ENCODE assay signal across 8 cellular contexts in the genomic region with DNA sequence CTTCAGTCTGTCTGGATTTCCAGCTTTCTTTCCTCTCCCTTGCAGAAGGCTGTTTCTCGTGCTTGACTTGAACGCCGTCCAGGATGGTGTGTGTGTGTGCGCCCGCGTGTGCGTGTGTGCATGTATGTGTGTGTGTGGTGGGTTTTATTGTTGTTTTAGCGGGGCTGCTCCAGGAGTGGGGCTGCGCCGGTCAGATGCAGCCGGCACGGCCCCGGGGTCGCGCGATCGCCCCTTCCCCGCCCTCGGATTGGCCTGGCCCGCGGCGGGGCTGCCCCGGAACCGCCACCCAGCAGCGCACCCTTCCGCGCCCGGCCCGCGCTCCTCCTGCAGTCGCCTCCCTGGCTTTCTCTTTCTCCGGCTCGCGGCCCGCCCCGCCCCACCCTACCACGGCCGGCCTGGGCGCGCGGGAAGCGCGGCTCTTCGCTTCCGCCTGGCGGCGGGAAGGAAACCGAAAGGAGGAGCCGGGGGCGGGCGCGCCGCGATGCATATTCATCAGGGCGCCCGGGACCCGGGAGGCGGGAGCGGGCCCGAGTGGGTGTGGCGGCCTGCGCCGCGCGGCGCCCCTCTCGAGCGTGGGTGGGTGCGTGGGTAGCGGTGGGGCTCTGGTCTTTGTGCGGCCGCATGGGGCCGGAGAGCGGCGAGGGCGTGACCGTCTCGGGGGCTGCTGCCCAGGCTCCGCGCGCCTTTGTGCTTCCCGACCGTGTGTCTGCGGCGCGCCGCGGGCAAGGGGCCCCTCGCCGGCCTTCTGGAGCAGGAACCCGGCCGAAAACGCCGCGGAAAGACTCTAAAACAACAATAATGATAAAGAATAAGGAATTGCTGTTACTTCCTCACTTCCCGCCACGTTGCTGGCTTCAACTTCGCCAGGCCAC. TPM values are rescaled to one million over a fixed set of nuclear protein-coding genes. Genes with fewer than 3 reads are reported as not detected.
DNase-seq lines count a peak whose midpoint lies in the region; ATAC-seq and TF ChIP-seq lines count a peak whose summit lies in the region.

No MANE protein-coding gene starts in this region.

- peak overlapping the region; percentile 15 for H3K27ac Mint-ChIP-seq in activated T-helper 17 cell treated with anti-CD3 and anti-CD28 coated beads, Interleukin-2, amount 50 U/mL, for 72 hours
- peak overlapping the region; percentile 98 to 99 (median 98) for H3K27ac Mint-ChIP-seq in nephron

- DNase-seq in DMS53 treated with DMSO at 0.1 percent for 48 hours (lab: John Stamatoyannopoulos, UW; ENCODE audit: unreplicated experiment) (peak; percentile 44), HUDEP-2 (lab: John Stamatoyannopoulos, UW; ENCODE audit: unreplicated experiment in 76 of 76) (peak in 74 of 76 experiments; percentile 5 to 89 (median 77)), PC-9 (peak; percentile 72 to 85), fibroblast of pulmonary artery (ENCODE audit: low read depth) (peak; percentile 96)
- DNase-seq in stimulated activated naive CD8-positive, alpha-beta T cell treated with anti-CD3 and anti-CD28 coated beads, Interleukin-15, Interleukin-2, amounts not matched to agents 100 U/mL and 50 U/mL, for 24 hours: peak; percentile 80

- BruUV-seq in PC-9 (replicated peaks; lab: Mats Ljungman, UMichigan): TSS peak; percentile 58

- peak overlapping the region; percentile 92 for H3K27ac ChIP-seq in PC-9

- peak overlapping the region; percentile 94 for H3K4me2 ChIP-seq in PC-9

- H4K20me1 ChIP-seq in PC-9 (ENCODE audit: insufficient read depth): no peaks in the 10 kb centered on the region

- peaks cover 8% of the 10 kb centered on the region; the same call in 1 of the 2 replicates for H3K79me2 ChIP-seq in PC-9 (ENCODE audit: low read depth)

- H3K4me1 ChIP-seq in PC-9 (replicated peaks; ENCODE audit: insufficient read depth): peaks cover 59% of the 10 kb centered on the region

- peak overlapping the region; percentile 74 for H3K4me3 Mint-ChIP-seq in activated T-helper 17 cell treated with anti-CD3 and anti-CD28 coated beads, Interleukin-2, amount 50 U/mL, for 72 hours
- peak overlapping the region; percentile 91 to 99 (median 95) for H3K4me3 Mint-ChIP-seq in nephron

- no peaks in the 10 kb centered on the region for H3K9me3 ChIP-seq in PC-9 (ENCODE audit: insufficient read depth, low read depth)

- CTCF ChIA-PET in PC-9 (lab: Charles Lee): interaction anchor here (0.7 kb wide), 1 partner anchor 988 kb away, joined by 4 read pairs; no protein-coding TSS in a partner anchor

- POLR2A ChIA-PET in PC-9 (lab: Charles Lee; ENCODE audit: unreplicated experiment): no interaction called here

- H3K36me3 ChIP-seq in PC-9 (ENCODE audit: low read depth): no peaks in the 10 kb centered on the region

- peak overlapping the region; percentile 81 for H2AFZ ChIP-seq in PC-9

- H3K27me3 ChIP-seq in PC-9 (ENCODE audit: insufficient read depth, low read depth): no peaks in the 10 kb centered on the region

- peak; percentile 86 for ATAC-seq in GM21423 (IDR thresholded peaks at IDR 0.05; ENCODE audit: unreplicated experiment)
- peak; percentile 85 for ATAC-seq in activated T-helper 17 cell treated with anti-CD3 and anti-CD28 coated beads, Interleukin-2, amount 50 U/mL, for 72 hours (replicated peaks)
- peak; percentile 88 for ATAC-seq in stimulated activated naive CD8-positive, alpha-beta T cell treated with anti-CD3 and anti-CD28 coated beads, Interleukin-15, Interleukin-2, amounts not matched to agents 100 U/mL and 50 U/mL, for 24 hours

- H3K4me3 ChIP-seq in PC-9 (peak overlapping the region; percentile 73), fibroblast of pulmonary artery (replicated peaks; ENCODE audit: low read depth, low read length) (peak overlapping the region; percentile 67)

- TF ChIP-seq CTCF in PC-9 (conservative IDR thresholded peaks at IDR 0.05): no peak; the same call in 1 of the 2 replicates
- peak; percentile 6 for TF ChIP-seq CTCF in fibroblast of pulmonary artery (IDR thresholded peaks at IDR 0.05; ENCODE audit: low read length, missing control alignments)
- TF ChIP-seq CTCF in nephron (IDR thresholded peaks at IDR 0.05; ENCODE audit: unreplicated experiment in 3 of 3): peak; percentile 51 to 72 (median 57)

- H3K36me3 Mint-ChIP-seq in activated T-helper 17 cell treated with anti-CD3 and anti-CD28 coated beads, Interleukin-2, amount 50 U/mL, for 72 hours (ENCODE audit: low read depth): no peaks in the 10 kb centered on the region
- H3K36me3 Mint-ChIP-seq in nephron (ENCODE audit: low read depth): no peaks in the 10 kb centered on the region

- no peaks in the 10 kb centered on the region for H3K9me3 Mint-ChIP-seq in activated T-helper 17 cell treated with anti-CD3 and anti-CD28 coated beads, Interleukin-2, amount 50 U/mL, for 72 hours
- no peaks in the 10 kb centered on the region for H3K9me3 Mint-ChIP-seq in nephron

- peaks cover 27% of the 10 kb centered on the region for H3F3A ChIP-seq in PC-9 (ENCODE audit: insufficient read depth, low read depth)

- H3K27me3 Mint-ChIP-seq in activated T-helper 17 cell treated with anti-CD3 and anti-CD28 coated beads, Interleukin-2, amount 50 U/mL, for 72 hours: peaks cover 16% of the 10 kb centered on the region
- peaks cover 4% of the 10 kb centered on the region for H3K27me3 Mint-ChIP-seq in nephron (ENCODE audit: low read depth)

- H3K9me2 ChIP-seq in PC-9 (ENCODE audit: insufficient read depth): no peaks in the 10 kb centered on the region

- H3K4me1 Mint-ChIP-seq in activated T-helper 17 cell treated with anti-CD3 and anti-CD28 coated beads, Interleukin-2, amount 50 U/mL, for 72 hours: peaks cover 7% of the 10 kb centered on the region
- peaks cover 64% of the 10 kb centered on the region for H3K4me1 Mint-ChIP-seq in nephron

- intact Hi-C loops in PC-9 (cut with micrococcal nuclease; ENCODE audit: unreplicated experiment): loop anchor here (1.0 to 10.0 kb wide), 2 partner anchors 8 to 102 kb away; a partner anchor contains a TSS

RNA-seq across cellular contexts. Expression of a gene that starts 8.5 kb away (rescaled TPM):
- total RNA-seq in PC-9 (2021): 29.0 and 35.1 TPM in 2 replicates
- under 1 TPM in 1 of 2 donors, not detected in 1; 0.15 TPM for total RNA-seq in activated T-helper 17 cell treated with anti-CD3 and anti-CD28 coated beads, Interleukin-2, amount 50 U/mL, for 72 hours

Comparison
In these comparisons a context has a peak if more than half of its experiments do, and no peak if none do; other contexts are left out.
1. Peak in every context shown above with its lines: DNase-seq, ATAC-seq, H3K4me3 ChIP-seq and H3K27ac ChIP-seq.
2. DNase-seq: peak in every context shown above with its lines; median percentile 96 in fibroblast of pulmonary artery; 80 in stimulated activated naive CD8-positive, alpha-beta T cell treated with anti-CD3 and anti-CD28 coated beads, Interleukin-15, Interleukin-2, amounts not matched to agents 100 U/mL and 50 U/mL, for 24 hours; 78 in PC-9; 77 in HUDEP-2; 44 in DMS53 treated with DMSO at 0.1 percent for 48 hours.
3. RNA of a gene that starts 8.5 kb away (total RNA-seq): 29.0 to 35.1 TPM in PC-9; 0.15 TPM in activated T-helper 17 cell treated with anti-CD3 and anti-CD28 coated beads, Interleukin-2, amount 50 U/mL, for 72 hours; every median in the first group is over 10 times any median in the second.